9 cellular contexts compared by ENCODE assay signal in genomic region chr1:40848530-40849189, GRCh38. TPM values are rescaled to one million over a fixed set of nuclear protein-coding genes. Genes with fewer than 3 reads are reported as not detected.
DNase-seq lines count a peak whose midpoint lies in the region; ATAC-seq, FAIRE-seq and TF ChIP-seq lines count a peak whose summit lies in the region.
"Had no signal": no experiment of that assay in that cellular context is flagged by ENCODE, and none has a peak within 500 bp of the region (broad histone marks: within the 10 kb centered on the region; RNA-seq: fewer than 3 reads in every experiment).

No MANE protein-coding gene starts in this region.

- H3K36me3 Mint-ChIP-seq in type B pancreatic cell: no peaks in the 10 kb centered on the region
- H3K36me3 Mint-ChIP-seq: naive thymus-derived CD8-positive, alpha-beta T cell had no signal

- H3K27ac ChIP-seq in brain microvascular endothelial cell (no peak overlapping the region), kidney (ENCODE audit: low read depth in 2 of 2, low read length in 2 of 2) (no peak overlapping the region)

- H3K27ac Mint-ChIP-seq in type B pancreatic cell: no peak overlapping the region

- POLR2A ChIA-PET in HEK293T (lab: Yijun Ruan, JAX): no interaction called here

- peaks cover 5% of the 10 kb centered on the region for H3K27me3 Mint-ChIP-seq in type B pancreatic cell

- H3K36me3 ChIP-seq in brain microvascular endothelial cell (replicated peaks) (no peaks in the 10 kb centered on the region), kidney (ENCODE audit: control insufficient read depth in 1 of 2, insufficient read depth in 2 of 2, low read length in 2 of 2) (no peaks in the 10 kb centered on the region)

- no peak overlapping the region for H3K9ac ChIP-seq in kidney (ENCODE audit: low read length in 2 of 2)

- ATAC-seq in GM19455 (IDR thresholded peaks at IDR 0.05; ENCODE audit: unreplicated experiment) (no peak), HG03097 (IDR thresholded peaks at IDR 0.05; ENCODE audit: low FRiP score, unreplicated experiment) (no peak)

- in situ Hi-C loops in brain microvascular endothelial cell (cut with HindIII; ENCODE audit: low pct_ligation_motif_present, low sequenced_read_pairs): no loop called here

- DNase-seq in COLO829 (ENCODE audit: low spot score) (peak; percentile 59), HEK293T (ENCODE audit: extremely low spot score) (peak; percentile 74), NCI-H748 treated with DMSO at 0.1 percent for 48 hours (lab: John Stamatoyannopoulos, UW) (peak; percentile 100), brain microvascular endothelial cell (peak; percentile 62), kidney (no peak), type B pancreatic cell (ENCODE audit: extremely low spot score, unreplicated experiment) (no peak)

- CTCF ChIA-PET in HEK293T (lab: Yijun Ruan, JAX): interaction anchor here (0.6 to 6.5 kb wide), 9 partner anchors 41 to 705 kb away, joined by 3 to 58 read pairs (median 4); no protein-coding TSS in a partner anchor

- peaks cover 15% of the 10 kb centered on the region for H3K4me1 Mint-ChIP-seq in type B pancreatic cell (ENCODE audit: unreplicated experiment)

- H3K9me3 ChIP-seq in kidney (ENCODE audit: control insufficient read depth in 1 of 2, low read length in 2 of 2): no peaks in the 10 kb centered on the region

- no peaks in the 10 kb centered on the region for H3K27me3 ChIP-seq in brain microvascular endothelial cell (replicated peaks)

- FAIRE-seq in kidney (lab: Jason Lieb, UNC): no peak

- no peaks in the 10 kb centered on the region for H3K9me3 Mint-ChIP-seq in type B pancreatic cell
- H3K9me3 Mint-ChIP-seq: naive thymus-derived CD8-positive, alpha-beta T cell had no signal

- peak; percentile 98 for TF ChIP-seq CTCF in brain microvascular endothelial cell (IDR thresholded peaks at IDR 0.05; ENCODE audit: low read depth, low read length, missing control alignments)
- peak; percentile 96 for TF ChIP-seq CTCF in kidney (IDR thresholded peaks at IDR 0.05; ENCODE audit: borderline replicate concordance, extremely low read depth, insufficient read depth)
- TF ChIP-seq CTCF in type B pancreatic cell (conservative IDR thresholded peaks at IDR 0.05): peak; percentile 85

- H3K4me3 ChIP-seq in brain microvascular endothelial cell (ENCODE audit: low read depth, low read length) (no peak overlapping the region), kidney (ENCODE audit: low read length in 2 of 2) (no peak overlapping the region)

- peak overlapping the region; percentile 10 for H3K4me3 Mint-ChIP-seq in type B pancreatic cell

- H3K4me1 ChIP-seq in kidney (ENCODE audit: control insufficient read depth in 1 of 2, insufficient read depth in 1 of 2, low read depth in 1 of 2, low read length in 2 of 2): peaks cover 2 to 3% of the 10 kb centered on the region in 2 donors

- intact Hi-C loops in kidney (cut with DNase I): loop anchor here (10.0 kb wide), 1 partner anchor 106 kb away; no protein-coding TSS in a partner anchor

TF ChIP-seq in HEK293T, 16 proteins besides CTCF, POLR2A, EP300 and RAD21:
- TF ChIP-seq L3MBTL2 (conservative IDR thresholded peaks at IDR 0.05): no peak
- TF ChIP-seq FOXK2 (IDR thresholded peaks at IDR 0.05): no peak
- no peak for TF ChIP-seq ARNT (IDR thresholded peaks at IDR 0.05)
- no peak for TF ChIP-seq BHLHE40 (IDR thresholded peaks at IDR 0.05; ENCODE audit: borderline replicate concordance)
- no peak for TF ChIP-seq CTBP1 (IDR thresholded peaks at IDR 0.05; ENCODE audit: borderline replicate concordance)
- TF ChIP-seq SUZ12 (IDR thresholded peaks at IDR 0.05): no peak
- TF ChIP-seq PKNOX1 (IDR thresholded peaks at IDR 0.05): no peak
- TF ChIP-seq FOXA1 (IDR thresholded peaks at IDR 0.05): no peak
- no peak for TF ChIP-seq FOXM1 (IDR thresholded peaks at IDR 0.05; ENCODE audit: borderline replicate concordance)
- no peak for TF ChIP-seq NFRKB (IDR thresholded peaks at IDR 0.05)
- TF ChIP-seq ZNF384 (IDR thresholded peaks at IDR 0.05): no peak
- TF ChIP-seq TARDBP (IDR thresholded peaks at IDR 0.05): no peak
TF ChIP-seq in HEK293T: peak in this region for 0.

RNA-seq across cellular contexts. Expression of gene CITED4, which starts 13.5 kb away (rescaled TPM):
- 78.6 TPM for total RNA-seq in kidney
- 21.7 TPM for polyA plus RNA-seq in kidney (ENCODE audit: insufficient read depth, low read depth, low replicate concordance)
- total RNA-seq in type B pancreatic cell (ENCODE audit: low replicate concordance): 101 and 207 TPM in 2 replicates

Comparison
In these comparisons a context has a peak if more than half of its experiments do, and no peak if none do; other contexts are left out.
1. DNase-seq: peak in COLO829 (single experiment), HEK293T (single experiment), NCI-H748 treated with DMSO at 0.1 percent for 48 hours (single experiment) and brain microvascular endothelial cell (single experiment); none in kidney (single experiment) and type B pancreatic cell (single experiment).
2. Peak in every context shown above with its lines, with median percentiles within 50 percentile points of each other: CTCF ChIP-seq.